In the genomic region with DNA sequence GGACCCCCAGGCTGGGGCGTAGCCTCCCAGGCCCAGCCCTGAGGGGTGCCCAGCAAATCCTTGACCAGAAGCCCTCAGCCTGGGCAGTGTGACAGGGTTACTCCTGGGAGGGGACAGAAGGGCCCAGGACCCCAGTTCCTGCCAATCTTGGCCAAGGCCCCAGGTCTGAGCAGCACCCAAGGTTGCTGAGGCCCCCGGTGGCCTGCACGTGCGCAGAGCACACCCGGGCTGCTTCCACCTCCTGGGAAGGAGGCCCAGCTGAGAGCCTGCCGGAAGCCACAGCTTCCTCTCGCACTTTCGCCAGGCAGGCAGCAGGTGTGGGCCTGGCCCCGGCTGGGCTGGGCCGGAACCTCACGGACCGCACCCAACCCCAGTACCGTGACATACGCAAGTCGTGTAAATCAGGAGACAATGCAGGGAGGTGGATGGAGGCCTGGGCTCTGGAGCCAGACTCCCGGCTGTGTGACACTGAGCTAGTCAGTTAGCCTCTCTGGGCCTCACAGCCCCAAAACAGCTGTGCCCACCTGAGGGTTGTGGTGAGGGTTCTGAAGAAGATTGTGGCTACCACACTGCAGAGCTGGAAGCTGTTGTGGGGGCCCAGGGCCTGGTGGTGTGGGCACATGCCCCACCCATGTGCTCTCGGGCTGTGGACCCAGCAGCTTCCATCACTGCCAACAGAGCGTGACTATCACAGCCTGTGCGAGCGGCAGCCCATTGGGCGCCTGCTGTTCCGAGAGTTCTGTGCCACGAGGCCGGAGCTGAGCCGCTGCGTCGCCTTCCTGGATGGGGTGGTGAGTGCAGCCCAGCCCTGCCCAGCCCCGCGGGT, we compare ENCODE assay signal across 10 cellular contexts. TPM values are rescaled to one million over a fixed set of nuclear protein-coding genes. Genes with fewer than 3 reads are reported as not detected.
DNase-seq lines count a peak whose midpoint lies in the region; ATAC-seq, FAIRE-seq and TF ChIP-seq lines count a peak whose summit lies in the region.
"Had no signal": no experiment of that assay in that cellular context is flagged by ENCODE, and none has a peak within 500 bp of the region (broad histone marks: within the 10 kb centered on the region; RNA-seq: fewer than 3 reads in every experiment).

No MANE protein-coding gene starts in this region.

- H3K23me2 ChIP-seq in H1 (ENCODE audit: low read depth, low read length), result peaks cover 4% of the 10 kb centered on the region; the same call in 1 of the 2 replicates

- no peak overlapping the region for H4K91ac ChIP-seq in H1 (replicated peaks; ENCODE audit: insufficient read length, low read length)

- no peak overlapping the region for H3K56ac ChIP-seq in H1 (replicated peaks; ENCODE audit: insufficient read length, low read depth, low read length)

- H3K4me1 ChIP-seq in H1 (replicated peaks in 1 of 4; ENCODE audit: control insufficient read depth in 3 of 4, insufficient read depth in 4 of 4, low read length in 3 of 4), result peaks cover 0 to 14% (median 9%) of the 10 kb centered on the region in 4 experiments; a peak in 5 of 7 replicates

- no peak overlapping the region for H2BK5ac ChIP-seq in H1 (ENCODE audit: low read depth, low read length)

- H3K36me3 ChIP-seq in H1 (ENCODE audit: control insufficient read depth in 2 of 4, insufficient read depth in 4 of 4, low read length in 3 of 4), result peaks cover 7 to 41% (median 28%) of the 10 kb centered on the region in 4 experiments; a peak in 6 of 8 replicates

- H3K9ac ChIP-seq in H1 (replicated peaks in 1 of 4; ENCODE audit: extremely low read depth in 1 of 4, low read depth in 3 of 4, low read length in 3 of 4), result no peak overlapping the region

- no peak overlapping the region for H2BK15ac ChIP-seq in H1 (ENCODE audit: low read length)

- POLR2A ChIA-PET in H1 (lab: Charles Lee; ENCODE audit: partially characterized antibody), result interaction anchor here (0.6 to 24.2 kb wide), 5 partner anchors 13 to 51 kb away, joined by 3 to 460 read pairs (median 10); partner anchors contain the start of gene PRR7

- no peak for TF ChIP-seq POLR2A in H1 (IDR thresholded peaks at IDR 0.05; ENCODE audit: control extremely low read depth in 1 of 2, low read depth in 2 of 2, low read length in 2 of 2)

- 94% methylated on average over 27 of the region's 29 CpGs; no CpG with 5 or more reads in 1 of the 2 experiments for WGBS in H1 (ENCODE audit: extremely low coverage in 1 of 2, insufficient coverage in 1 of 2, insufficient read length in 1 of 2, insufficient replicate concordance in 2 of 2, low coverage in 1 of 2, low lambda C conversion rate in 2 of 2, missing lambda C conversion rate in 1 of 2), 2 experiments

- peaks cover 15 to 26% of the 10 kb centered on the region in 2 experiments for H4K20me1 ChIP-seq in H1 (replicated peaks in 1 of 2; ENCODE audit: control insufficient read depth in 1 of 2, insufficient read depth in 2 of 2, low read length in 2 of 2)

- no peak overlapping the region for H3K4me2 ChIP-seq in H1 (ENCODE audit: insufficient read depth in 1 of 2, low read depth in 2 of 2, low read length in 2 of 2)

- CTCF ChIA-PET in H1 (lab: Charles Lee; ENCODE audit: partially characterized antibody), result interaction anchor here (1.4 to 5.9 kb wide), 9 partner anchors 10 to 61 kb away, joined by 3 to 34 read pairs (median 8); no protein-coding TSS in a partner anchor

- no peak overlapping the region for H2BK20ac ChIP-seq in H1 (ENCODE audit: low read length)

- H3K27ac ChIP-seq in H1 (ENCODE audit: low read depth, low read length), result no peak overlapping the region
- H3K27ac ChIP-seq: SJSA1 had no signal

- H2BK120ac ChIP-seq in H1 (replicated peaks; ENCODE audit: low read depth, low read length), result no peak overlapping the region

- no peaks in the 10 kb centered on the region for H3K27me3 ChIP-seq in H1 (replicated peaks in 1 of 4; ENCODE audit: control insufficient read depth in 3 of 4, extremely low read depth in 1 of 4, insufficient read depth in 3 of 4, low read length in 3 of 4)
- H3K27me3 ChIP-seq: SJSA1 had no signal

- no peaks in the 10 kb centered on the region for H3K9me3 ChIP-seq in H1 (ENCODE audit: insufficient read depth in 2 of 2, low read depth in 1 of 2, low read length in 1 of 2)
- H3K9me3 ChIP-seq: SJSA1 had no signal

- H3K23ac ChIP-seq in H1 (ENCODE audit: insufficient read length), result no peak overlapping the region

- no peak overlapping the region for H2AFZ ChIP-seq in H1 (ENCODE audit: low read length)

- peaks cover 16% of the 10 kb centered on the region for H3K79me1 ChIP-seq in H1 (ENCODE audit: low read depth, low read length)

- TF ChIP-seq EP300 in H1 (IDR thresholded peaks at IDR 0.05; ENCODE audit: borderline replicate concordance in 1 of 2, low read depth in 2 of 2, low read length in 2 of 2), result no peak

- no peak overlapping the region for H3K4me3 ChIP-seq in H1 (ENCODE audit: extremely low read depth in 1 of 4, insufficient read depth in 2 of 4, low read depth in 3 of 4, low read length in 4 of 4)
- H3K4me3 ChIP-seq: SJSA1 had no signal

- no peak overlapping the region for H3K18ac ChIP-seq in H1 (ENCODE audit: extremely low read depth, low read length)

- no peak overlapping the region for H3K14ac ChIP-seq in H1 (ENCODE audit: insufficient read length)

- no peak overlapping the region for H4K5ac ChIP-seq in H1 (ENCODE audit: insufficient read length, low read depth, low read length)

- FAIRE-seq in H1 (lab: Jason Lieb, UNC), result no peak
- FAIRE-seq: islet of Langerhans had no signal

- H3K79me2 ChIP-seq in H1 (ENCODE audit: control insufficient read depth in 1 of 2, insufficient read depth in 2 of 2, low read length in 2 of 2), result peaks cover 0 to 26% of the 10 kb centered on the region in 2 experiments; a peak in 2 of 4 replicates

- H2BK12ac ChIP-seq in H1 (ENCODE audit: low read depth, low read length), result no peak overlapping the region

- no peak overlapping the region for H3K4ac ChIP-seq in H1 (replicated peaks; ENCODE audit: insufficient read length, low read depth, low read length)

- TF ChIP-seq CTCF in H1 (IDR thresholded peaks at IDR 0.05; ENCODE audit: control extremely low read depth in 1 of 3, insufficient read depth in 1 of 3, low read depth in 1 of 3, low read length in 3 of 3), result no peak

- TF ChIP-seq RAD21 in H1 (IDR thresholded peaks at IDR 0.05 in 1 of 2, conservative IDR thresholded peaks at IDR 0.05 in 1 of 2; ENCODE audit: low read depth in 2 of 2, low read length in 2 of 2), result no peak

- H4K8ac ChIP-seq in H1 (ENCODE audit: extremely low read depth, insufficient read depth, low read length), result no peak overlapping the region

- no peak overlapping the region for H2AK5ac ChIP-seq in H1 (ENCODE audit: low read depth, low read length)

- peak; percentile 76 for DNase-seq in GM19238 (ENCODE audit: insufficient read length, low spot score)
- no peak for DNase-seq in H1 (ENCODE audit: low read depth in 1 of 2, low spot score in 2 of 2)
- DNase-seq in stimulated activated CD8-positive, alpha-beta memory T cell treated with anti-CD3 and anti-CD28 coated beads, Interleukin-7, amount 100 ng/mL, for 24 hours (ENCODE audit: low read depth), result peak; percentile 60
- no peak for DNase-seq in NCI-H187 (lab: John Stamatoyannopoulos, UW)
- no peak for DNase-seq in NCI-H1436 treated with DMSO at 0.1 percent for 48 hours (lab: John Stamatoyannopoulos, UW)
- DNase-seq in GM19240 (ENCODE audit: insufficient read length, low spot score), result no peak

- peak; percentile 44 for ATAC-seq in HG03135 (IDR thresholded peaks at IDR 0.05; ENCODE audit: unreplicated experiment)
- peak; percentile 42 to 43 for ATAC-seq in activated CD4-positive, CD25-positive, alpha-beta regulatory T cell treated with anti-CD3 and anti-CD28 coated beads, Interleukin-2, amount 50 U/mL, for 24 hours

RNA-seq across cellular contexts. Expression of gene GRK6, which starts 5.1 kb away (rescaled TPM):
- 52.0 and 57.8 TPM in 2 replicates for total RNA-seq in H1 (2021; fragmentation: NEBNext Ultra II Directional; extraction: Animal tissue kit (Norgen Biotek cat#: 25700))
- polyA plus RNA-seq in H1 (2011; rRNA removed), result 31.8 and 50.8 TPM in 2 replicates
- 43.3 TPM for polyA plus RNA-seq in H1 (2011; cell fraction: cytosol; rRNA removed)
- 53.8 TPM for polyA plus RNA-seq in H1 (2011; cell fraction: nucleus; rRNA removed)
- polyA plus RNA-seq in H1 (2012, experiment 1 of 2), result 32.8 to 46.4 TPM (median 42.2 TPM) in 4 replicates
- 38.4 TPM for polyA plus RNA-seq in H1 (2012, experiment 2 of 2)
- polyA plus RNA-seq in H1 (2013, experiment 1 of 2), result 23.7 TPM
- polyA plus RNA-seq in H1 (2013, experiment 2 of 2), result 24.5 TPM
- 21.9 and 25.8 TPM in 2 replicates for polyA minus RNA-seq in H1 (2011; rRNA and poly(A)+ RNA removed)
- 27.7 TPM for polyA minus RNA-seq in H1 (2011; cell fraction: cytosol; rRNA and poly(A)+ RNA removed)
- polyA minus RNA-seq in H1 (2011; cell fraction: nucleus; rRNA and poly(A)+ RNA removed), result 39.0 TPM

RNA-seq across cellular contexts. Expression of gene PRR7, which starts 15.1 kb away (rescaled TPM):
- total RNA-seq in H1 (2021; fragmentation: NEBNext Ultra II Directional; extraction: Animal tissue kit (Norgen Biotek cat#: 25700)), result 8.0 and 8.6 TPM in 2 replicates
- 11.8 and 23.1 TPM in 2 replicates for polyA plus RNA-seq in H1 (2011; rRNA removed)
- polyA plus RNA-seq in H1 (2011; cell fraction: cytosol; rRNA removed), result 11.7 TPM
- polyA plus RNA-seq in H1 (2011; cell fraction: nucleus; rRNA removed), result 12.5 TPM
- 0.79 to 4.9 TPM (median 4.9 TPM) in 4 replicates for polyA plus RNA-seq in H1 (2012, experiment 1 of 2)
- polyA plus RNA-seq in H1 (2012, experiment 2 of 2), result 2.8 TPM
- polyA plus RNA-seq in H1 (2013, experiment 1 of 2), result 5.2 TPM
- 4.9 TPM for polyA plus RNA-seq in H1 (2013, experiment 2 of 2)
- 0.12 and 0.13 TPM in 2 replicates for polyA minus RNA-seq in H1 (2011; rRNA and poly(A)+ RNA removed)
- 5.2 TPM for polyA minus RNA-seq in H1 (2011; cell fraction: cytosol; rRNA and poly(A)+ RNA removed)
- polyA minus RNA-seq in H1 (2011; cell fraction: nucleus; rRNA and poly(A)+ RNA removed), result 7.5 TPM

RNA-seq across cellular contexts. Expression of gene F12, which starts 22.2 kb away (rescaled TPM):
- total RNA-seq in H1 (2021; fragmentation: NEBNext Ultra II Directional; extraction: Animal tissue kit (Norgen Biotek cat#: 25700)), result 5.4 and 6.5 TPM in 2 replicates
- polyA plus RNA-seq in H1 (2011; rRNA removed), result 7.8 and 12.0 TPM in 2 replicates
- polyA plus RNA-seq in H1 (2011; cell fraction: cytosol; rRNA removed), result 6.0 TPM
- 5.0 TPM for polyA plus RNA-seq in H1 (2011; cell fraction: nucleus; rRNA removed)
- polyA plus RNA-seq in H1 (2012, experiment 1 of 2), result 3.5 to 7.1 TPM (median 4.9 TPM) in 4 replicates
- polyA plus RNA-seq in H1 (2012, experiment 2 of 2), result 3.5 TPM
- polyA plus RNA-seq in H1 (2013, experiment 1 of 2), result 2.6 TPM
- polyA plus RNA-seq in H1 (2013, experiment 2 of 2), result 3.1 TPM
- 0.85 and 0.88 TPM in 2 replicates for polyA minus RNA-seq in H1 (2011; rRNA and poly(A)+ RNA removed)
- 2.3 TPM for polyA minus RNA-seq in H1 (2011; cell fraction: cytosol; rRNA and poly(A)+ RNA removed)
- polyA minus RNA-seq in H1 (2011; cell fraction: nucleus; rRNA and poly(A)+ RNA removed), result 2.7 TPM

RNA-seq across cellular contexts. Expression of gene PFN3, which starts 31.1 kb away (rescaled TPM):
- not detected in 2 replicates for total RNA-seq in H1 (2021; fragmentation: NEBNext Ultra II Directional; extraction: Animal tissue kit (Norgen Biotek cat#: 25700))
- polyA plus RNA-seq in H1 (2011; rRNA removed), result not detected in 2 replicates
- not detected for polyA plus RNA-seq in H1 (2011; cell fraction: cytosol; rRNA removed)
- polyA plus RNA-seq in H1 (2011; cell fraction: nucleus; rRNA removed), result not detected
- polyA plus RNA-seq in H1 (2012, experiment 1 of 2), result not detected in 4 replicates
- not detected for polyA plus RNA-seq in H1 (2012, experiment 2 of 2)
- not detected for polyA plus RNA-seq in H1 (2013, experiment 1 of 2)
- not detected for polyA plus RNA-seq in H1 (2013, experiment 2 of 2)
- polyA minus RNA-seq in H1 (2011; rRNA and poly(A)+ RNA removed), result not detected in 2 replicates
- polyA minus RNA-seq in H1 (2011; cell fraction: cytosol; rRNA and poly(A)+ RNA removed), result not detected
- not detected for polyA minus RNA-seq in H1 (2011; cell fraction: nucleus; rRNA and poly(A)+ RNA removed)
- total RNA-seq: SJSA1 had no signal

RNA-seq across cellular contexts. Expression of gene DBN1, which starts 41.9 kb away (rescaled TPM):
- 325 and 333 TPM in 2 replicates for total RNA-seq in H1 (2021; fragmentation: NEBNext Ultra II Directional; extraction: Animal tissue kit (Norgen Biotek cat#: 25700))
- 168 and 250 TPM in 2 replicates for polyA plus RNA-seq in H1 (2011; rRNA removed)
- polyA plus RNA-seq in H1 (2011; cell fraction: cytosol; rRNA removed), result 212 TPM
- 1,074 TPM for polyA plus RNA-seq in H1 (2011; cell fraction: nucleus; rRNA removed)
- polyA plus RNA-seq in H1 (2012, experiment 1 of 2), result 188 to 314 TPM (median 284 TPM) in 4 replicates
- polyA plus RNA-seq in H1 (2012, experiment 2 of 2), result 241 TPM
- 332 TPM for polyA plus RNA-seq in H1 (2013, experiment 1 of 2)
- 350 TPM for polyA plus RNA-seq in H1 (2013, experiment 2 of 2)
- polyA minus RNA-seq in H1 (2011; rRNA and poly(A)+ RNA removed), result 120 and 154 TPM in 2 replicates
- polyA minus RNA-seq in H1 (2011; cell fraction: cytosol; rRNA and poly(A)+ RNA removed), result 133 TPM
- polyA minus RNA-seq in H1 (2011; cell fraction: nucleus; rRNA and poly(A)+ RNA removed), result 288 TPM

Comparison
In these comparisons a context has a peak if more than half of its experiments do, and no peak if none do; other contexts are left out.
1. DNase-seq: peak in GM19238 (single experiment) and stimulated activated CD8-positive, alpha-beta memory T cell treated with anti-CD3 and anti-CD28 coated beads, Interleukin-7, amount 100 ng/mL, for 24 hours (single experiment); none in H1 (0 of 2), NCI-H187 (0 of 2), NCI-H1436 treated with DMSO at 0.1 percent for 48 hours (single experiment) and GM19240 (single experiment).